ENCODE assay signal across 9 cellular contexts in genomic region chr7:21579341-21580072, GRCh38. TPM values are rescaled to one million over a fixed set of nuclear protein-coding genes. Genes with fewer than 3 reads are reported as not detected.
DNase-seq lines count a peak whose midpoint lies in the region; ATAC-seq and TF ChIP-seq lines count a peak whose summit lies in the region.
"Had no signal": no experiment of that assay in that cellular context is flagged by ENCODE, and none has a peak within 500 bp of the region (broad histone marks: within the 10 kb centered on the region; RNA-seq: fewer than 3 reads in every experiment).

No MANE protein-coding gene starts in this region.

- no peak for TF ChIP-seq EP300 in ovary (IDR thresholded peaks at IDR 0.05)

- no peak for DNase-seq in activated T-helper 1 cell treated with anti-CD3 and anti-CD28 coated beads, Interleukin-12 subunit alpha, Interleukin-12 subunit beta, Interleukin-2, Interleukin-4 antibody, amounts not matched to agents 30 ng/mL and 10 ng/mL and 1 ng/mL, durations not matched to agents 14 hours and 24 hours and 36 hours (ENCODE audit: low spot score)
- no peak for DNase-seq in mesenchymal stem cell
- no peak for DNase-seq in GM13977 (ENCODE audit: low spot score)
- DNase-seq in CD4-positive, alpha-beta T cell: no peak
- no peak for DNase-seq in ovary
- DNase-seq: T-cell had no signal

- peak overlapping the region; percentile 4 for H3K27ac Mint-ChIP-seq in activated T-helper 1 cell treated with anti-CD3 and anti-CD28 coated beads, Interleukin-12 subunit alpha, Interleukin-12 subunit beta, Interleukin-2, Interleukin-4 antibody, amounts not matched to agents 30 ng/mL and 10 ng/mL and 1 ng/mL, durations not matched to agents 14 hours and 24 hours and 36 hours
- H3K27ac Mint-ChIP-seq in CD4-positive, alpha-beta T cell: no peak overlapping the region
- H3K27ac Mint-ChIP-seq: T-cell had no signal

- no peak overlapping the region for H2AFZ ChIP-seq in mesenchymal stem cell (ENCODE audit: low read depth, low read length)

- H3K4ac ChIP-seq in mesenchymal stem cell (ENCODE audit: low read depth in 1 of 2, low read length in 2 of 2): peak overlapping the region in 1 of 2 experiments; percentile 69

- H3K9me3 Mint-ChIP-seq in activated T-helper 1 cell treated with anti-CD3 and anti-CD28 coated beads, Interleukin-12 subunit alpha, Interleukin-12 subunit beta, Interleukin-2, Interleukin-4 antibody, amounts not matched to agents 30 ng/mL and 10 ng/mL and 1 ng/mL, durations not matched to agents 14 hours and 24 hours and 36 hours: peaks cover 10% of the 10 kb centered on the region
- peaks cover 5% of the 10 kb centered on the region for H3K9me3 Mint-ChIP-seq in CD4-positive, alpha-beta T cell

- no peaks in the 10 kb centered on the region for H3K79me1 ChIP-seq in mesenchymal stem cell (replicated peaks; ENCODE audit: low read length, poor library complexity, severe bottlenecking)

- no peaks in the 10 kb centered on the region for H3K27me3 Mint-ChIP-seq in activated T-helper 1 cell treated with anti-CD3 and anti-CD28 coated beads, Interleukin-12 subunit alpha, Interleukin-12 subunit beta, Interleukin-2, Interleukin-4 antibody, amounts not matched to agents 30 ng/mL and 10 ng/mL and 1 ng/mL, durations not matched to agents 14 hours and 24 hours and 36 hours (ENCODE audit: insufficient read depth)
- H3K27me3 Mint-ChIP-seq in CD4-positive, alpha-beta T cell: peaks cover 4% of the 10 kb centered on the region

- H2AK5ac ChIP-seq in mesenchymal stem cell (ENCODE audit: low read length, severe bottlenecking): no peak overlapping the region

- TF ChIP-seq CTCF in GM13977 (IDR thresholded peaks at IDR 0.05; ENCODE audit: extremely low read depth, insufficient read depth, missing control alignments) (no peak), ovary (IDR thresholded peaks at IDR 0.05) (no peak)
- no peak for TF ChIP-seq CTCF in CD4-positive, alpha-beta T cell (IDR thresholded peaks at IDR 0.05)

- H4K8ac ChIP-seq in mesenchymal stem cell (ENCODE audit: low read length): no peak overlapping the region

- no peak overlapping the region for H3K4me3 ChIP-seq in mesenchymal stem cell (ENCODE audit: insufficient read depth in 1 of 2, low read depth in 1 of 2, low read length in 2 of 2)
- H3K4me3 ChIP-seq in ovary: no peak overlapping the region

- no peak overlapping the region for H2BK120ac ChIP-seq in mesenchymal stem cell (ENCODE audit: low read depth, low read length)

- no peaks in the 10 kb centered on the region for H3K4me1 ChIP-seq in mesenchymal stem cell (ENCODE audit: control insufficient read depth, insufficient read depth, low read depth, low read length)
- no peaks in the 10 kb centered on the region for H3K4me1 ChIP-seq in ovary (ENCODE audit: insufficient read depth)

- H2BK12ac ChIP-seq in mesenchymal stem cell (ENCODE audit: low read length in 2 of 2): peak overlapping the region in 1 of 2 experiments; percentile 73

- no peak overlapping the region for H2BK5ac ChIP-seq in mesenchymal stem cell (ENCODE audit: low read depth, low read length, poor library complexity, severe bottlenecking)

- H3K23ac ChIP-seq in mesenchymal stem cell (ENCODE audit: low read length in 2 of 2): no peak overlapping the region

- no peak overlapping the region for H3K27ac ChIP-seq in mesenchymal stem cell (ENCODE audit: low read length, poor library complexity, severe bottlenecking)
- H3K27ac ChIP-seq in CD4-positive, alpha-beta T cell (ENCODE audit: low read depth, low read length): no peak overlapping the region
- no peak overlapping the region for H3K27ac ChIP-seq in ovary

- H3K18ac ChIP-seq in mesenchymal stem cell (ENCODE audit: low read depth in 1 of 2, low read length in 2 of 2): no peak overlapping the region

- TF ChIP-seq POLR2A in ovary (IDR thresholded peaks at IDR 0.05): no peak

- WGBS in mesenchymal stem cell: 73% methylated on average over 4 of the region's 4 CpGs
- 78 to 87% (median 82%) methylated on average over 4 of the region's 4 CpGs for WGBS in ovary, 3 donors

- H2BK15ac ChIP-seq in mesenchymal stem cell (ENCODE audit: low read depth, poor library complexity, severe bottlenecking): no peak overlapping the region

- H3K9me3 ChIP-seq in mesenchymal stem cell (ENCODE audit: control insufficient read depth, low read length): no peaks in the 10 kb centered on the region
- no peaks in the 10 kb centered on the region for H3K9me3 ChIP-seq in CD4-positive, alpha-beta T cell (ENCODE audit: control insufficient read depth, low read length)
- H3K9me3 ChIP-seq in ovary: no peaks in the 10 kb centered on the region

- no peak overlapping the region for H3K14ac ChIP-seq in mesenchymal stem cell (ENCODE audit: low read length in 2 of 2)

- no peaks in the 10 kb centered on the region for H3K27me3 ChIP-seq in mesenchymal stem cell (ENCODE audit: control insufficient read depth in 1 of 2, insufficient read depth in 1 of 2, low read length in 2 of 2)
- H3K27me3 ChIP-seq in CD4-positive, alpha-beta T cell (ENCODE audit: control insufficient read depth, insufficient read depth, low read length): no peaks in the 10 kb centered on the region
- H3K27me3 ChIP-seq in ovary: no peaks in the 10 kb centered on the region

- peaks cover 5% of the 10 kb centered on the region for H3K4me1 Mint-ChIP-seq in activated T-helper 1 cell treated with anti-CD3 and anti-CD28 coated beads, Interleukin-12 subunit alpha, Interleukin-12 subunit beta, Interleukin-2, Interleukin-4 antibody, amounts not matched to agents 30 ng/mL and 10 ng/mL and 1 ng/mL, durations not matched to agents 14 hours and 24 hours and 36 hours (ENCODE audit: low read depth)
- H3K4me1 Mint-ChIP-seq in CD4-positive, alpha-beta T cell (ENCODE audit: low read depth): no peaks in the 10 kb centered on the region
- H3K4me1 Mint-ChIP-seq: T-cell had no signal

- CTCF ChIA-PET in CD4-positive, alpha-beta T cell (lab: Charles Lee): no interaction called here

- ATAC-seq in GM18511 (IDR thresholded peaks at IDR 0.05; ENCODE audit: unreplicated experiment) (peak; percentile 50), HG02610 (IDR thresholded peaks at IDR 0.05; ENCODE audit: unreplicated experiment) (peak; percentile 56), HG02885 (IDR thresholded peaks at IDR 0.05; ENCODE audit: poor library complexity, unreplicated experiment) (no peak)
- ATAC-seq in CD4-positive, alpha-beta T cell (ENCODE audit: poor library complexity): no peak
- ATAC-seq: T-cell had no signal

- no peaks in the 10 kb centered on the region for H3K36me3 Mint-ChIP-seq in activated T-helper 1 cell treated with anti-CD3 and anti-CD28 coated beads, Interleukin-12 subunit alpha, Interleukin-12 subunit beta, Interleukin-2, Interleukin-4 antibody, amounts not matched to agents 30 ng/mL and 10 ng/mL and 1 ng/mL, durations not matched to agents 14 hours and 24 hours and 36 hours (ENCODE audit: low read depth)
- H3K36me3 Mint-ChIP-seq in CD4-positive, alpha-beta T cell (ENCODE audit: low read depth): no peaks in the 10 kb centered on the region
- H3K36me3 Mint-ChIP-seq: T-cell had no signal

- no peak overlapping the region for H3K4me2 ChIP-seq in mesenchymal stem cell (ENCODE audit: low read length, poor library complexity, severe bottlenecking)

- POLR2A ChIA-PET in CD4-positive, alpha-beta T cell (lab: Charles Lee): no interaction called here

- H3K9ac ChIP-seq in mesenchymal stem cell (ENCODE audit: low read length): peak overlapping the region; percentile 65

- H3K4me3 Mint-ChIP-seq in activated T-helper 1 cell treated with anti-CD3 and anti-CD28 coated beads, Interleukin-12 subunit alpha, Interleukin-12 subunit beta, Interleukin-2, Interleukin-4 antibody, amounts not matched to agents 30 ng/mL and 10 ng/mL and 1 ng/mL, durations not matched to agents 14 hours and 24 hours and 36 hours: no peak overlapping the region
- no peak overlapping the region for H3K4me3 Mint-ChIP-seq in CD4-positive, alpha-beta T cell
- H3K4me3 Mint-ChIP-seq: T-cell had no signal

- no peak overlapping the region for H4K91ac ChIP-seq in mesenchymal stem cell (ENCODE audit: low read length)

- intact Hi-C loops in activated T-helper 1 cell treated with anti-CD3 and anti-CD28 coated beads, Interleukin-12 subunit alpha, Interleukin-12 subunit beta, Interleukin-2, Interleukin-4 antibody, amounts not matched to agents 30 ng/mL and 10 ng/mL and 1 ng/mL, durations not matched to agents 14 hours and 24 hours and 36 hours (cut with micrococcal nuclease): no loop called here
- intact Hi-C loops in CD4-positive, alpha-beta T cell (cut with DNase I, micrococcal nuclease): no loop called here
- intact Hi-C loops in ovary (cut with DNase I): no loop called here

- in situ Hi-C loops in GM13977 (cut with MboI; ENCODE audit: low pct_unique_long_range_greater_than_20kb, low sequenced_read_pairs, unreplicated experiment): no loop called here

- H3K36me3 ChIP-seq in mesenchymal stem cell (ENCODE audit: control insufficient read depth in 1 of 2, insufficient read depth in 2 of 2, low read depth in 1 of 2, low read length in 2 of 2) (no peaks in the 10 kb centered on the region), ovary (no peaks in the 10 kb centered on the region)

RNA-seq across cellular contexts. Expression of gene DNAH11, which starts 36.7 kb away (rescaled TPM):
- 1.3 and 1.7 TPM in 2 replicates for total RNA-seq in activated T-helper 1 cell treated with anti-CD3 and anti-CD28 coated beads, Interleukin-12 subunit alpha, Interleukin-12 subunit beta, Interleukin-2, Interleukin-4 antibody, amounts not matched to agents 30 ng/mL and 10 ng/mL and 1 ng/mL, durations not matched to agents 14 hours and 24 hours and 36 hours
- polyA plus RNA-seq in mesenchymal stem cell (2013, experiment 1 of 2): 0.11 TPM
- polyA plus RNA-seq in mesenchymal stem cell (2013, experiment 2 of 2): 0.10 TPM
- under 1 TPM in 1 of 2 experiments, not detected in 1; 0.11 TPM for total RNA-seq in CD4-positive, alpha-beta T cell
- total RNA-seq in ovary: 10 to 100 TPM in 1 of 7 donors, 1 to 10 TPM in 6; 1.3 to 44.3 (median 3.2) TPM
- under 1 TPM; 0.05 to 0.58 TPM for polyA plus RNA-seq in ovary

Comparison
In these comparisons a context has a peak if more than half of its experiments do, and no peak if none do; other contexts are left out.
1. ATAC-seq: peak in GM18511 (single experiment) and HG02610 (single experiment); none in CD4-positive, alpha-beta T cell (single experiment) and HG02885 (single experiment).